Comparison of ENCODE assay signal across 35 cellular contexts in the genomic region with DNA sequence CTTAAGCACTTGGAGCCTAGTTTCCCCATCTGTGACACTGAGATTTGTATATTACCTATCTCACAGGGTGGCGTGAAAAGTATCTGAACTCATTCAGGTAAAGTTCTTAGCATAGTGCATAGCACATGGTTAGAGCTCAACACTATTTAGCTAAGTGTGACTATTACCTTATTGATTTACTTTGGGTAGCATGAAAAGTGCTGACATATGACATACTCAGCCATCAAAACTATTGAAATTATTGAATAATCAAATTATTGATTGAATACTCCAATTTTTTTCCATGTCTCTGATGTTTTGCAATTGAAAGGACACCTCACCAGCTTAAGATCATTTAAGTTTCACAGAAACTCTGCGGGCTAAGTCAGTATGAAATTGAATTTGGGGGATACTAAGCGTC.
"Had no signal": no experiment of that assay in that cellular context is flagged by ENCODE, and none has a peak within 500 bp of the region (broad histone marks: within the 10 kb centered on the region; RNA-seq: fewer than 3 reads in every experiment).

No MANE protein-coding gene starts in this region.

- H3K27me3 ChIP-seq: MG63 had no signal

- DNase-seq: Kasumi-1, MG63, MM.1S, MV-4-11, NCI-H1048, NCI-H1092, NCI-H1092 treated with DMSO at 0.1 percent for 48 hours, NCI-H1105, NCI-H1105 treated with DMSO at 0.1 percent for 48 hours, NCI-H1417, NCI-H1417 treated with DMSO at 0.1 percent for 48 hours, NCI-H1436, NCI-H1436 treated with DMSO at 0.1 percent for 48 hours, NCI-H146, NCI-H1694, NCI-H1694 treated with DMSO at 0.1 percent for 48 hours, NCI-H187, NCI-H187 treated with DMSO at 0.1 percent for 48 hours, NCI-H1930, NCI-H2029, NCI-H2029 treated with DMSO at 0.1 percent for 48 hours, NCI-H2081, NCI-H2081 treated with DMSO at 0.1 percent for 48 hours, NCI-H2107, NCI-H2171, NCI-H2171 treated with DMSO at 0.1 percent for 48 hours, NCI-H2227 treated with DMSO at 0.1 percent for 48 hours, NCI-H226, NCI-H345, NCI-H446, NCI-H446 treated with DMSO at 0.1 percent for 48 hours, NCI-H510A, NCI-H510A treated with DMSO at 0.1 percent for 48 hours, NCI-H524, NCI-H524 treated with DMSO at 0.1 percent for 48 hours had no signal

- H3K9me3 ChIP-seq: MG63 had no signal

- H3K36me3 ChIP-seq: MG63 had no signal

- H3K4me3 ChIP-seq: MG63 had no signal
